13 cellular contexts compared by ENCODE assay signal in the genomic region with DNA sequence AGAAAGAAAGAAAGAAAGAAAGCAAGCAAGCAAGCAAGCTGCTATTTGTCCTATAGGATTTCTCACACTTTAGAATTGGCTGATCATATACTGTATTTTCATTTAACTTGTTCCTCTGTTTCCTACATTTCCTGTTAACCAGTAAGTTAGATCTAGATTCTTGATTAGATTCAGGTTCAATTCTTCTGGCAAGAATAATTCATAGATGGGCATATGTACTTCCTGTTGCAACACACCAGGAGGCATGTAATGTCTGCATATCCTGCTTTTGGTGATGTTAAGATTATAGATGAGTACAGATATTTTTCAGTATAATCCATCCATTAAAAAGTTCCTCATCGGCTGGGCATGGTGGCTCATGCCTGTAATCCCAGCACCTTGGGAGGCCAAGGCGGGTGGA.
"Had no signal": no experiment of that assay in that cellular context is flagged by ENCODE, and none has a peak within 500 bp of the region (broad histone marks: within the 10 kb centered on the region; RNA-seq: fewer than 3 reads in every experiment).

No MANE protein-coding gene starts in this region.

- H3K36me3 ChIP-seq: gastrocnemius medialis, ovary, sigmoid colon had no signal

- H3K4me2 ChIP-seq: hepatocyte had no signal

- H3K27ac Mint-ChIP-seq: activated T-cell treated with anti-CD3 and anti-CD28 coated beads, Interleukin-2, amount 50 U/mL, for 24 hours; brain; T-helper 17 cell had no signal

- DNase-seq: activated effector memory CD4-positive, alpha-beta T cell treated with Interleukin-2 at 50 U/mL for 16 hours; activated T-cell treated with anti-CD3 and anti-CD28 coated beads, Interleukin-2, amount 50 U/mL, for 24 hours; amygdala; gastrocnemius medialis; left ventricle myocardium superior; ovary; sigmoid colon; stimulated activated CD4-positive, alpha-beta T cell treated with anti-CD3 and anti-CD28 coated beads, Interleukin-2, amount 100 ng/mL, for 24 hours; stimulated activated naive CD4-positive, alpha-beta T cell treated with Interleukin-2 at 50 U/mL for 16 hours; T-helper 17 cell had no signal

- H3K4me3 Mint-ChIP-seq: activated T-cell treated with anti-CD3 and anti-CD28 coated beads, Interleukin-2, amount 50 U/mL, for 24 hours; T-helper 17 cell had no signal

- H3K79me2 ChIP-seq: hepatocyte had no signal

- H3K27ac ChIP-seq: gastrocnemius medialis, hepatocyte, ovary, sigmoid colon had no signal

- H3K27me3 Mint-ChIP-seq: activated T-cell treated with anti-CD3 and anti-CD28 coated beads, Interleukin-2, amount 50 U/mL, for 24 hours; brain; T-helper 17 cell had no signal

- H3K4me3 ChIP-seq: gastrocnemius medialis, hepatocyte, ovary, sigmoid colon had no signal

- H3K9me3 Mint-ChIP-seq: activated naive CD4-positive, alpha-beta T cell treated with anti-CD3 and anti-CD28 coated beads, Interleukin-2, amount 50 U/mL, for 72 hours; activated T-cell treated with anti-CD3 and anti-CD28 coated beads, Interleukin-2, amount 50 U/mL, for 24 hours; brain had no signal

- H3K27me3 ChIP-seq: gastrocnemius medialis, hepatocyte, ovary, sigmoid colon had no signal

- H3K36me3 Mint-ChIP-seq: activated naive CD4-positive, alpha-beta T cell treated with anti-CD3 and anti-CD28 coated beads, Interleukin-2, amount 50 U/mL, for 72 hours; brain had no signal

- H2AFZ ChIP-seq: hepatocyte had no signal

- H3K9me3 ChIP-seq: gastrocnemius medialis, ovary, sigmoid colon had no signal
